Comparison of ENCODE assay signal across 1 cellular context in the genomic region with DNA sequence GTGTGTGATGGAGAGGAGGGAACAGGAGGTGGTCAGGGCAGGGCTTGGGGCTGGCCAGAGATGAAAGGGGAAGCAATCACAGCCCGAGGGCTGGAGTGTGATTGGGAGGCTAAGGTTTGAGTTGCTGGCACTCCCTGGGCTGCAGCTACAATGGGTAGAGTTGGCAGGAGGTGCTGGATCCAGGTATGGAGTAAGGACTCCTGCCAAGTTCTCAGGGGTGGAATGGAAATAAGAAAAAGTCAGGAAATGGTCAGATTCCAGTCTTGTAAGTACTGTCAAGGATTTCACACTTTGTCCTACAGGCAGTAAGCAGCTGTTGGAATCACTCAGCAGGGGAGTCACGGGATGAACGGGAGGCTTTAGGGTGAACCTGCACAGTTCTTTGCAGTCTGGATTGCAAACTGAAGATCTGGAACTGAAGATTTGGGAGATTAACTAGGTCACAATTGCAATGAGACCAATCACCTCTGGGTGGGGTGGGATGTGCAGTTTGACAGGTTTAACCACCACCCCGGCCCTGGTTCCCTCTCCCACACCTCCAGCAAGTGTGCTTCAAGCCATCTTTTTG.
TF ChIP-seq lines count a peak whose summit lies in the region.

No MANE protein-coding gene starts in this region.

TF ChIP-seq in HepG2, 621 proteins besides CTCF, POLR2A, EP300 and RAD21:
- no peak for TF ChIP-seq SPEN (CRISPR knock-in tag; IDR thresholded peaks at IDR 0.05; ENCODE audit: low read depth)
- TF ChIP-seq KLF15 (CRISPR knock-in tag; IDR thresholded peaks at IDR 0.05; ENCODE audit: borderline replicate concordance) = no peak
- TF ChIP-seq TSC22D2 (CRISPR knock-in tag; IDR thresholded peaks at IDR 0.05; ENCODE audit: borderline replicate concordance) = no peak
- no peak for TF ChIP-seq HNRNPL (IDR thresholded peaks at IDR 0.05; ENCODE audit: low read depth, low read length)
- no peak for TF ChIP-seq YEATS2 (CRISPR knock-in tag; IDR thresholded peaks at IDR 0.05; ENCODE audit: borderline replicate concordance)
- no peak for TF ChIP-seq ZNF674 (CRISPR knock-in tag; IDR thresholded peaks at IDR 0.05; ENCODE audit: low read depth)
